ENCODE assay signal across 21 cellular contexts in the genomic region with DNA sequence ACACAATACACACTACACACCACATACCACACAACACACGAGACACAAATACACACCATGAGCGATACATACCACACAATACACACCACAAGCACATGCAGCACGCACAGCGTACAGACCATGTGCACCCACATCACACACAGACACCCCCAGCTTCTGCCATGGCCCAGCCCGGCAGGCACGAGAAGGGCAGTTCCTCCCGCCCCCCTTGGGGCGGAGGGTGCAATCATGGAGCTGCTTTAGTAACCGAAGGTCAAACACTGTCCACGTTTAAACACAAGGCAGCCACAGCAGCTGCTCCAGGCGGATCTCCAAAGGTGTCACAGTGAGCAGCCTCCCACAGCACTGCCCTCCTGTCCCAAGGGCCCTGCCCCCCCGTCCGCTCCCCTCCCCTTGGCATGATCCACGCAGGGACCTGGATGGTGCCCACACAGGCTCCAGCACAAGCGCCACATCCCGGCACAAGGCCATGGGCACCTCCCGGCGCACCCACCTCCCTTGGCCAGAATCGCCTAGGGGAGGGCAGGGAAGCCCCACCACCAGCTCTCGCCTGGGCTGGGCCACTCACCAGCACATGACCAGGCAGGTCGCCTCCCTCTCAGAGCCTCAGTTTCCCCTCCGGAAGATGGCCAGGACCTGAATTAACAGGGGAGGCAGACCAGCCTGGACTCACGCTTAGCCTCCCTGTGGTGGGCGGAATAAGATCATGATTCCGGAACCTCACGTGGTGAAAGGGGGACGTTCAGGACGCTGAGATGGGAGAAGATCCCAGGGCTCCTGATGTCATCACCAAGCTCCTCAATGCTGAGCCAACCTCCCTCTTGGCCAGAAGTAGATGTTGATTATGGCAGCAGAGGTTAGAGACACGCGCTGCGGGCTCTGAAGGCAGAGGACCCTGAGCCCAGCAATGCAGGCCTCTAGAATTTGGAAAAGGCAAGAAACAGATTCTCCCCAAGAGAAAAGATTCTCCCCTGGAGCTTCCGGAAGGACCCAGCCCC. TPM values are rescaled to one million over a fixed set of nuclear protein-coding genes. Genes with fewer than 3 reads are reported as not detected.
"Had no signal": no experiment of that assay in that cellular context is flagged by ENCODE, and none has a peak within 500 bp of the region (broad histone marks: within the 10 kb centered on the region; RNA-seq: fewer than 3 reads in every experiment).

No MANE protein-coding gene starts in this region.

- H3K27ac ChIP-seq: gastroesophageal sphincter, hepatocyte, neutrophil, skin epidermis, tibial nerve, VCaP had no signal

- H3K4me1 Mint-ChIP-seq: mesothelial cell of epicardium had no signal

- H2AFZ ChIP-seq: hepatocyte had no signal

- H3K4me1 ChIP-seq: gastroesophageal sphincter, tibial nerve had no signal

- H3K27ac Mint-ChIP-seq: activated naive CD4-positive, alpha-beta T cell treated with anti-CD3 and anti-CD28 coated beads for 36 hours; activated naive CD8-positive, alpha-beta T cell treated with anti-CD3 and anti-CD28 coated beads, Interleukin-2, amount 50 U/mL, for 24 hours; activated T-helper 2 cell treated with anti-CD3 and anti-CD28 coated beads, Interferon-gamma antibody, Interleukin-2, Interleukin-4, amounts not matched to agents 10 μg/mL and 5 μg/mL and 100 μg/mL, durations not matched to agents 14 hours and 24 hours and 36 hours; effector memory CD8-positive, alpha-beta T cell; mesothelial cell of epicardium had no signal

- H3K9me3 ChIP-seq: gastroesophageal sphincter, neutrophil, tibial nerve had no signal

- H3K4me3 Mint-ChIP-seq: activated naive CD4-positive, alpha-beta T cell treated with anti-CD3 and anti-CD28 coated beads for 36 hours; activated naive CD8-positive, alpha-beta T cell treated with anti-CD3 and anti-CD28 coated beads, Interleukin-2, amount 50 U/mL, for 24 hours; effector memory CD8-positive, alpha-beta T cell; mesothelial cell of epicardium had no signal

- DNase-seq: activated CD4-positive, alpha-beta T cell treated with anti-CD3 and anti-CD28 coated beads for 1 hour; activated CD4-positive, alpha-beta T cell treated with anti-CD3 and anti-CD28 coated beads, Interleukin-2, amount 50 U/mL, for 4 hours; activated naive CD4-positive, alpha-beta T cell treated with anti-CD3 and anti-CD28 coated beads for 36 hours; activated naive CD8-positive, alpha-beta T cell treated with anti-CD3 and anti-CD28 coated beads, Interleukin-2, amount 50 U/mL, for 24 hours; activated T-cell treated with anti-CD3 and anti-CD28 coated beads for 4 hours; dermis blood vessel endothelial cell; effector memory CD8-positive, alpha-beta T cell; naive B cell; stimulated activated CD4-positive, alpha-beta T cell treated with anti-CD3 and anti-CD28 coated beads, Interleukin-4, amount 100 ng/mL, for 4 hours; stimulated activated CD8-positive, alpha-beta memory T cell treated with anti-CD3 and anti-CD28 coated beads, Interleukin-4, amount 100 ng/mL, for 48 hours; stimulated activated naive CD4-positive, alpha-beta T cell treated with Interleukin-2 at 50 U/mL for 16 hours; substantia nigra had no signal

- H3K36me3 ChIP-seq: gastroesophageal sphincter, neutrophil, tibial nerve had no signal

- H3K4me3 ChIP-seq: gastroesophageal sphincter, hepatocyte, skin epidermis, tibial nerve had no signal

- H3K27me3 Mint-ChIP-seq: activated naive CD8-positive, alpha-beta T cell treated with anti-CD3 and anti-CD28 coated beads, Interleukin-2, amount 50 U/mL, for 24 hours; effector memory CD8-positive, alpha-beta T cell had no signal

- H3K79me2 ChIP-seq: hepatocyte had no signal

- H3K9me3 Mint-ChIP-seq: activated naive CD4-positive, alpha-beta T cell treated with anti-CD3 and anti-CD28 coated beads for 36 hours; activated naive CD8-positive, alpha-beta T cell treated with anti-CD3 and anti-CD28 coated beads, Interleukin-2, amount 50 U/mL, for 24 hours; activated T-helper 2 cell treated with anti-CD3 and anti-CD28 coated beads, Interferon-gamma antibody, Interleukin-2, Interleukin-4, amounts not matched to agents 10 μg/mL and 5 μg/mL and 100 μg/mL, durations not matched to agents 14 hours and 24 hours and 36 hours; effector memory CD8-positive, alpha-beta T cell; mesothelial cell of epicardium; naive B cell had no signal

- H3K36me3 Mint-ChIP-seq: mesothelial cell of epicardium, naive B cell had no signal

- H3K4me2 ChIP-seq: hepatocyte had no signal

- H3K27me3 ChIP-seq: hepatocyte, neutrophil, tibial nerve had no signal

- ATAC-seq: activated naive CD8-positive, alpha-beta T cell treated with anti-CD3 and anti-CD28 coated beads, Interleukin-2, amount 50 U/mL, for 24 hours; effector memory CD8-positive, alpha-beta T cell; gastroesophageal sphincter had no signal

RNA-seq across cellular contexts. Expression of gene ZNF469, which starts 32.6 kb away (rescaled TPM):
- polyA plus RNA-seq: keratinocyte had no signal
